16 cellular contexts compared by ENCODE assay signal in genomic region chr7:39531818-39532217, GRCh38. TPM values are rescaled to one million over a fixed set of nuclear protein-coding genes. Genes with fewer than 3 reads are reported as not detected.
DNase-seq lines count a peak whose midpoint lies in the region; ATAC-seq, FAIRE-seq and TF ChIP-seq lines count a peak whose summit lies in the region.
"Had no signal": no experiment of that assay in that cellular context is flagged by ENCODE, and none has a peak within 500 bp of the region (broad histone marks: within the 10 kb centered on the region; RNA-seq: fewer than 3 reads in every experiment).

No MANE protein-coding gene starts in this region.

- H3K4me3 ChIP-seq in bronchial epithelial cell (ENCODE audit: low read depth, low read length), result no peak overlapping the region
- H3K4me3 ChIP-seq: BLaER1, GM12878, GM23338 had no signal

- H3K36me3 ChIP-seq in bronchial epithelial cell (ENCODE audit: control insufficient read depth, insufficient read depth, low read length), result no peaks in the 10 kb centered on the region
- H3K36me3 ChIP-seq: BLaER1 had no signal

- H3K4me3 Mint-ChIP-seq in stimulated activated memory B cell treated with anti-CD40 and anti-IgM and Interleukin-4, amounts not matched to agents 10 μg/mL and 1 μg/mL and 100 μg/mL, for 72 hours, result no peak overlapping the region
- H3K4me3 Mint-ChIP-seq: CD8-positive, alpha-beta memory T cell; GM23338; H9 had no signal

- DNase-seq in NCI-H187 (lab: John Stamatoyannopoulos, UW), result peak; percentile 62 to 78
- peak; percentile 93 for DNase-seq in NCI-H2107 treated with DMSO at 0.1 percent for 48 hours (lab: John Stamatoyannopoulos, UW; ENCODE audit: unreplicated experiment)
- no peak for DNase-seq in bronchial epithelial cell (ENCODE audit: low read depth)
- no peak for DNase-seq in AG20443 (ENCODE audit: low spot score)
- DNase-seq in SHP77 (lab: John Stamatoyannopoulos, UW), result no peak
- no peak for DNase-seq in activated gamma-delta T cell (lab: John Stamatoyannopoulos, UW)
- DNase-seq: Caco-2; CD8-positive, alpha-beta memory T cell; H9; IMR-90 had no signal

- H3K27ac Mint-ChIP-seq in stimulated activated memory B cell treated with anti-CD40 and anti-IgM and Interleukin-4, amounts not matched to agents 10 μg/mL and 1 μg/mL and 100 μg/mL, for 72 hours, result no peak overlapping the region
- H3K27ac Mint-ChIP-seq: GM23338 had no signal

- peaks cover 4% of the 10 kb centered on the region for H3K27me3 ChIP-seq in bronchial epithelial cell (ENCODE audit: control insufficient read depth, insufficient read depth, low read length)
- H3K27me3 ChIP-seq: BLaER1 had no signal

- no peak for TF ChIP-seq CTCF in bronchial epithelial cell (IDR thresholded peaks at IDR 0.05; ENCODE audit: insufficient read depth, low read length, severe bottlenecking)

- no peaks in the 10 kb centered on the region for H3K36me3 Mint-ChIP-seq in stimulated activated memory B cell treated with anti-CD40 and anti-IgM and Interleukin-4, amounts not matched to agents 10 μg/mL and 1 μg/mL and 100 μg/mL, for 72 hours
- H3K36me3 Mint-ChIP-seq: CD8-positive, alpha-beta memory T cell had no signal

- no peaks in the 10 kb centered on the region for H3K4me1 Mint-ChIP-seq in stimulated activated memory B cell treated with anti-CD40 and anti-IgM and Interleukin-4, amounts not matched to agents 10 μg/mL and 1 μg/mL and 100 μg/mL, for 72 hours
- H3K4me1 Mint-ChIP-seq: CD8-positive, alpha-beta memory T cell had no signal

- ATAC-seq in stimulated activated memory B cell treated with anti-CD40 and anti-IgM and Interleukin-4, amounts not matched to agents 10 μg/mL and 1 μg/mL and 100 μg/mL, for 72 hours, result peak; percentile 25
- ATAC-seq: GM12878 had no signal

- no peaks in the 10 kb centered on the region for H3K9me3 Mint-ChIP-seq in stimulated activated memory B cell treated with anti-CD40 and anti-IgM and Interleukin-4, amounts not matched to agents 10 μg/mL and 1 μg/mL and 100 μg/mL, for 72 hours
- H3K9me3 Mint-ChIP-seq: CD8-positive, alpha-beta memory T cell; GM23338; H9 had no signal

- peak; percentile 28 for FAIRE-seq in bronchial epithelial cell (lab: Jason Lieb, UNC)
- FAIRE-seq: A204.1, GM12878, GM18507 had no signal

- peaks cover 7% of the 10 kb centered on the region for H3K27me3 Mint-ChIP-seq in stimulated activated memory B cell treated with anti-CD40 and anti-IgM and Interleukin-4, amounts not matched to agents 10 μg/mL and 1 μg/mL and 100 μg/mL, for 72 hours

RNA-seq across cellular contexts. Expression of gene YAE1, which starts 34.4 kb away (rescaled TPM):
- total RNA-seq in bronchial epithelial cell, result 13.2 and 22.8 TPM in 2 replicates

Comparison
In these comparisons a context has a peak if more than half of its experiments do, and no peak if none do; other contexts are left out.
1. DNase-seq: peak in NCI-H187 (2 of 2) and NCI-H2107 treated with DMSO at 0.1 percent for 48 hours (single experiment); none in bronchial epithelial cell (single experiment), AG20443 (single experiment), SHP77 (0 of 2) and activated gamma-delta T cell (single experiment).